21 cellular contexts compared by ENCODE assay signal in the genomic region with DNA sequence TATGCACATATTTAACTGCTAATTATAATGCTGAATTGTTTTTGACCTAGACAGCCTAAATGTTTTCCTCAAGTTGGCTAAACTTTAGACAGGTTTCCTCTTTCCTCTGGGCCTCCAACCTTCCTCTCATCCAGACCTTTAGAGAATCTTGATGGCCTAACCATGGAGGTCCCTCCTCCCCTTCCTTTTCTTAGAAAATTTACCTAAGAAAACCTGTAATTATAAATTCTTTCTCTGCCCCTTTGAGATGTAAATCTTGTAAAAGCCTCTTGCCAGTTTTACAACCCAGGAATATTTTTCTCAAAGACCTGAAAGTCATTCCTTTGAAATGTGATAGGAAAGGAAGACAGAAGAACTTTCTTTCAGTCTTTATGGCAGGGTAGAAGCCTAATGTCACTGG.
"Had no signal": no experiment of that assay in that cellular context is flagged by ENCODE, and none has a peak within 500 bp of the region (broad histone marks: within the 10 kb centered on the region; RNA-seq: fewer than 3 reads in every experiment).

No MANE protein-coding gene starts in this region.

- FAIRE-seq: astrocyte, bronchial epithelial cell, endothelial cell of umbilical vein had no signal

- H3K27me3 ChIP-seq: adrenal gland, esophagus muscularis mucosa, heart right ventricle, sigmoid colon, stomach had no signal

- DNase-seq: activated CD4-positive, alpha-beta T cell treated with anti-CD3 and anti-CD28 coated beads, Interleukin-2, amount 50 U/mL, for 4 hours; activated gamma-delta T cell; activated T-cell treated with anti-CD3 and anti-CD28 coated beads, Interleukin-2, amount 50 U/mL, for 72 hours; adrenal gland; effector CD8-positive, alpha-beta T cell; heart right ventricle; left ventricle myocardium inferior; mucosa of descending colon; naive B cell; sigmoid colon; stimulated activated CD4-positive, alpha-beta T cell treated with anti-CD3 and anti-CD28 coated beads, Interleukin-4, amount 100 ng/mL, for 24 hours; stomach; SW 1271; T-helper 2 cell; WERI-Rb-1 had no signal

- H3K4me1 ChIP-seq: adrenal gland, esophagus muscularis mucosa, heart right ventricle, left ventricle myocardium inferior, sigmoid colon, stomach had no signal

- H3K4me3 ChIP-seq: adrenal gland, esophagus muscularis mucosa, heart right ventricle, left ventricle myocardium inferior, mucosa of descending colon, sigmoid colon, stomach had no signal

- H3K9me3 ChIP-seq: adrenal gland, esophagus muscularis mucosa, mucosa of descending colon had no signal

- H3K27ac ChIP-seq: adrenal gland, esophagus muscularis mucosa, heart right ventricle, left ventricle myocardium inferior, sigmoid colon, stomach, WERI-Rb-1 had no signal

- ATAC-seq: activated naive CD4-positive, alpha-beta T cell treated with anti-CD3 and anti-CD28 coated beads, Interleukin-2, amount 50 U/mL, for 72 hours; activated T-cell treated with anti-CD3 and anti-CD28 coated beads, Interleukin-2, amount 50 U/mL, for 72 hours; heart right ventricle; mucosa of descending colon; stimulated activated effector memory CD8-positive, alpha-beta T cell treated with anti-CD3 and anti-CD28 coated beads, Interleukin-12 subunit alpha, Interleukin-12 subunit beta, amount 100 ng/mL, for 72 hours had no signal

- H3K36me3 ChIP-seq: adrenal gland, esophagus muscularis mucosa, heart right ventricle, left ventricle myocardium inferior, sigmoid colon, stomach, WERI-Rb-1 had no signal
